ENCODE assay signal across 11 cellular contexts in the genomic region with DNA sequence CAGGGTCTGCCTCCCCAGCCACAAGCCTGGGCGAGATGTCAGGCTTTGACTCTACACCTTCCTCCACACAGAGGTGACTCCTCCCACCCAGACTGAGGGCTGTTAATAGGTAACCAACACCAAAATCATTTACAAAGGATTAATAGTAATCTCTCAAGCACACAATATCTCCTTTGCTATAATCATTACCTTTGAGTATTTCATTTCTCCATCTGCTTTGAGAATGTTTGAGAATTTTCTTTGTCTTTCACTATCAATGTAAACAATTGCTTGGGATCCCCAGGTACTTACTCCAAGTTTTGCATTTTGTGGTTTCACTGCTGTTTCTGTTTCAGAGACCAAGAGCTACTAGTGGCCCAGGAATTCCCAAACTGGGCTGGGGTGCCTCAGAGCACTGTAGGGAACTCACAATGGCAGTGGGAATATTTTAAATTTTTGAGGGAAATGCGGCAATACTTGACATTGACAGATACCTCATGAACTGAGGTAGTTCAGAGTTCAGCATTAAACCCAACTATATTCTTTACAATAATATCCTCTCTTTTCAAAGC.
DNase-seq lines count a peak whose midpoint lies in the region; ATAC-seq and TF ChIP-seq lines count a peak whose summit lies in the region.
"Had no signal": no experiment of that assay in that cellular context is flagged by ENCODE, and none has a peak within 500 bp of the region (broad histone marks: within the 10 kb centered on the region; RNA-seq: fewer than 3 reads in every experiment).

No MANE protein-coding gene starts in this region.

- peak overlapping the region; percentile 48 for H3K27ac Mint-ChIP-seq in Calu3 (ENCODE audit: unreplicated experiment)
- H3K27ac Mint-ChIP-seq: IgD-negative memory B cell had no signal

- peaks cover 4% of the 10 kb centered on the region for H3K36me3 Mint-ChIP-seq in Calu3 (ENCODE audit: insufficient read depth, unreplicated experiment)

- BruUV-seq in Calu3 (replicated peaks; lab: Mats Ljungman, UMichigan), result no TSS peak

- H3K4me1 Mint-ChIP-seq in Calu3 (ENCODE audit: low read depth, unreplicated experiment), result peaks cover 34% of the 10 kb centered on the region

- no peak overlapping the region for H3K4me3 ChIP-seq in astrocyte of the cerebellum (ENCODE audit: low read depth, low read length)

- in situ Hi-C loops in astrocyte of the cerebellum (cut with HindIII; ENCODE audit: low sequenced_read_pairs), result no loop called here

- H3K9me3 Mint-ChIP-seq in Calu3 (ENCODE audit: low read depth, unreplicated experiment), result no peaks in the 10 kb centered on the region
- H3K9me3 Mint-ChIP-seq: IgD-negative memory B cell had no signal

- intact Hi-C loops in Calu3 (cut with micrococcal nuclease; ENCODE audit: unreplicated experiment), result loop anchor here (5.0 kb wide), 1 partner anchor 200 kb away; no protein-coding TSS in a partner anchor

- no peaks in the 10 kb centered on the region for H3K27me3 Mint-ChIP-seq in Calu3 (ENCODE audit: unreplicated experiment)

- CTCF ChIA-PET in Calu3 (lab: Charles Lee), result interaction anchor here (0.7 kb wide), 1 partner anchor 11 kb away, joined by 3 read pairs; no protein-coding TSS in a partner anchor

- DNase-seq in Calu3 (peak; percentile 71), astrocyte of the cerebellum (ENCODE audit: low read depth) (peak; percentile 77), MV-4-11 (lab: John Stamatoyannopoulos, UW) (no peak), dermis blood vessel endothelial cell (no peak)
- DNase-seq in activated CD4-positive, alpha-beta T cell treated with anti-CD3 and anti-CD28 coated beads for 48 hours, result no peak
- no peak for DNase-seq in stimulated activated CD4-positive, alpha-beta T cell treated with anti-CD3 and anti-CD28 coated beads, Interleukin-2, amount 100 ng/mL, for 48 hours
- DNase-seq: activated gamma-delta T cell; stimulated activated CD8-positive, alpha-beta memory T cell treated with anti-CD3 and anti-CD28 coated beads, Interleukin-4, amount 100 ng/mL, for 48 hours had no signal

- TF ChIP-seq CTCF in Calu3 (IDR thresholded peaks at IDR 0.05; ENCODE audit: unreplicated experiment), result no peak
- no peak for TF ChIP-seq CTCF in astrocyte of the cerebellum (IDR thresholded peaks at IDR 0.05; ENCODE audit: low read depth, low read length, missing control alignments)

- no peak overlapping the region for H3K4me3 Mint-ChIP-seq in Calu3 (ENCODE audit: low read depth, unreplicated experiment)
- H3K4me3 Mint-ChIP-seq: IgD-negative memory B cell had no signal

- peak; percentile 91 for ATAC-seq in GM19463 (IDR thresholded peaks at IDR 0.05; ENCODE audit: unreplicated experiment)
- ATAC-seq in HG03066 (IDR thresholded peaks at IDR 0.05; ENCODE audit: low read depth, unreplicated experiment), result peak; percentile 82

Comparison
In these comparisons a context has a peak if more than half of its experiments do, and no peak if none do; other contexts are left out.
1. DNase-seq: peak in Calu3 (single experiment) and astrocyte of the cerebellum (single experiment); none in activated CD4-positive, alpha-beta T cell treated with anti-CD3 and anti-CD28 coated beads for 48 hours (single experiment), MV-4-11 (single experiment), stimulated activated CD4-positive, alpha-beta T cell treated with anti-CD3 and anti-CD28 coated beads, Interleukin-2, amount 100 ng/mL, for 48 hours (0 of 2) and dermis blood vessel endothelial cell (single experiment).